ENCODE assay signal across 8 cellular contexts in genomic region chr9:92764381-92764987, GRCh38. TPM values are rescaled to one million over a fixed set of nuclear protein-coding genes. Genes with fewer than 3 reads are reported as not detected.
DNase-seq lines count a peak whose midpoint lies in the region; ATAC-seq and TF ChIP-seq lines count a peak whose summit lies in the region.

Gene BICD2 (minus strand): TSS chr9:92764833. CDS start chr9:92764744, 89 bp downstream.

- peak within 1 kb of the TSS; percentile 99 for H3K4me2 ChIP-seq in smooth muscle cell

- H3K27me3 ChIP-seq in adipocyte (replicated peaks; ENCODE audit: control insufficient read depth, insufficient read depth, low read length): no peaks in the 10 kb centered on the region
- H3K27me3 ChIP-seq in smooth muscle cell (ENCODE audit: low read depth): no peaks in the 10 kb centered on the region

- H3K79me2 ChIP-seq in smooth muscle cell (ENCODE audit: low read depth): peaks cover 51% of the 10 kb centered on the region

- DNase-seq in adipocyte (ENCODE audit: low read depth): peak; percentile 98
- DNase-seq in smooth muscle cell (lab: John Stamatoyannopoulos, UW; ENCODE audit: unreplicated experiment): no peak
- DNase-seq in MV-4-11 (lab: John Stamatoyannopoulos, UW): no peak
- no peak for DNase-seq in midbrain (lab: John Stamatoyannopoulos, UW)
- no peak for DNase-seq in NCI-H1694 (lab: John Stamatoyannopoulos, UW)

- H3F3A ChIP-seq in smooth muscle cell (ENCODE audit: low read depth): peaks cover 5% of the 10 kb centered on the region

- H3K9me3 ChIP-seq in adipocyte (ENCODE audit: control insufficient read depth, low read length): no peaks in the 10 kb centered on the region
- H3K9me3 ChIP-seq in smooth muscle cell (replicated peaks; ENCODE audit: low read depth): no peaks in the 10 kb centered on the region

- TF ChIP-seq CTCF in smooth muscle cell (IDR thresholded peaks at IDR 0.05; ENCODE audit: borderline replicate concordance, insufficient read depth, poor library complexity, severe bottlenecking): no peak

- peak; percentile 2 for ATAC-seq in GM18873 (IDR thresholded peaks at IDR 0.05; ENCODE audit: low FRiP score, unreplicated experiment)
- peak; percentile 94 for ATAC-seq in HG03354 (IDR thresholded peaks at IDR 0.05; ENCODE audit: poor library complexity, severe bottlenecking, unreplicated experiment)

- peak within 1 kb of the TSS; percentile 97 for H3K27ac ChIP-seq in smooth muscle cell (ENCODE audit: low read depth)

- no peaks in the 10 kb centered on the region for H3K36me3 ChIP-seq in adipocyte (ENCODE audit: control insufficient read depth, insufficient read depth, low read length, severe bottlenecking)
- H3K36me3 ChIP-seq in smooth muscle cell (ENCODE audit: low read depth): no peaks in the 10 kb centered on the region

- peak within 1 kb of the TSS; percentile 94 for H2AFZ ChIP-seq in smooth muscle cell (ENCODE audit: low read depth)

- WGBS in smooth muscle cell (ENCODE audit: low lambda C conversion rate): 0% methylated on average over 27 of the region's 74 CpGs

- H3K4me1 ChIP-seq in adipocyte (ENCODE audit: control insufficient read depth, insufficient read depth, low read length) (peaks cover 40% of the 10 kb centered on the region), smooth muscle cell (ENCODE audit: low read depth) (peaks cover 10% of the 10 kb centered on the region)

- H3K9ac ChIP-seq in adipocyte (ENCODE audit: low read length) (peak within 1 kb of the TSS; percentile 93), smooth muscle cell (ENCODE audit: low read depth) (peak within 1 kb of the TSS; percentile 92)

- H3K4me3 ChIP-seq in adipocyte (ENCODE audit: low read length) (peak within 1 kb of the TSS; percentile 94), iPS-11a (ENCODE audit: low read depth, low read length) (peak within 1 kb of the TSS; percentile 94), smooth muscle cell (peak within 1 kb of the TSS; percentile 97)

- peaks cover 48% of the 10 kb centered on the region for H4K20me1 ChIP-seq in smooth muscle cell (ENCODE audit: low read depth)

RNA-seq across cellular contexts. Expression of gene BICD2, which starts in this region (rescaled TPM):
- total RNA-seq in smooth muscle cell: 29.1 and 32.2 TPM in 2 replicates
- 27.5 and 28.1 TPM in 2 replicates for polyA plus RNA-seq in smooth muscle cell
